In genomic region chr10:17685227-17685840, GRCh38 we compare ENCODE assay signal across 10 cellular contexts. TPM values are rescaled to one million over a fixed set of nuclear protein-coding genes. Genes with fewer than 3 reads are reported as not detected.
A peak's percentile ranks its signal among the peaks of the same experiment; 100 is the strongest.
DNase-seq lines count a peak whose midpoint lies in the region; ATAC-seq and TF ChIP-seq lines count a peak whose summit lies in the region.
"Had no signal": no experiment of that assay in that cellular context is flagged by ENCODE, and none has a peak within 500 bp of the region (broad histone marks: within the 10 kb centered on the region; RNA-seq: fewer than 3 reads in every experiment).

No MANE protein-coding gene starts in this region.

- peaks cover 34% of the 10 kb centered on the region for H3K4me1 Mint-ChIP-seq in activated T-helper 17 cell treated with anti-CD3 and anti-CD28 coated beads, Interleukin-2, amount 50 U/mL, for 72 hours

- CTCF ChIA-PET in A673 (lab: Charles Lee), result no interaction called here

- no peaks in the 10 kb centered on the region for H3K27me3 ChIP-seq in A673 (replicated peaks; ENCODE audit: insufficient read depth, low read depth, low read length, poor library complexity)
- H3K27me3 ChIP-seq: spleen had no signal

- H3K27ac Mint-ChIP-seq in activated T-helper 17 cell treated with anti-CD3 and anti-CD28 coated beads, Interleukin-2, amount 50 U/mL, for 72 hours, result peak overlapping the region; percentile 87

- ATAC-seq in GM19397 (IDR thresholded peaks at IDR 0.05; ENCODE audit: unreplicated experiment), result peak; percentile 57
- peak; percentile 42 for ATAC-seq in HG03097 (IDR thresholded peaks at IDR 0.05; ENCODE audit: low FRiP score, unreplicated experiment)
- ATAC-seq in activated T-helper 17 cell treated with anti-CD3 and anti-CD28 coated beads, Interleukin-2, amount 50 U/mL, for 72 hours (replicated peaks), result peak; percentile 94
- no peak for ATAC-seq in mucosa of descending colon

- no peaks in the 10 kb centered on the region for H3K27me3 Mint-ChIP-seq in activated T-helper 17 cell treated with anti-CD3 and anti-CD28 coated beads, Interleukin-2, amount 50 U/mL, for 72 hours

- H3K4me1 ChIP-seq in mucosa of descending colon (ENCODE audit: low read depth), result no peaks in the 10 kb centered on the region
- no peaks in the 10 kb centered on the region for H3K4me1 ChIP-seq in A673 (ENCODE audit: insufficient read depth, low read length, poor library complexity, severe bottlenecking)

- H3K36me3 ChIP-seq in mucosa of descending colon (ENCODE audit: low read depth) (no peaks in the 10 kb centered on the region), A673 (ENCODE audit: insufficient read depth, low read length, poor library complexity, severe bottlenecking) (no peaks in the 10 kb centered on the region)

- H3K36me3 Mint-ChIP-seq in activated T-helper 17 cell treated with anti-CD3 and anti-CD28 coated beads, Interleukin-2, amount 50 U/mL, for 72 hours (ENCODE audit: low read depth), result peaks cover 60% of the 10 kb centered on the region

- POLR2A ChIA-PET in A673 (lab: Charles Lee; ENCODE audit: low non-redundant PET), result no interaction called here

- TF ChIP-seq CTCF in GM10266 (IDR thresholded peaks at IDR 0.05; ENCODE audit: control insufficient read depth, insufficient read depth, low read depth, missing control alignments) (no peak), mucosa of descending colon (IDR thresholded peaks at IDR 0.05) (no peak), A673 (conservative IDR thresholded peaks at IDR 0.05; ENCODE audit: low read depth, low read length) (no peak)

- no peak overlapping the region for H3K27ac ChIP-seq in caudate nucleus (ENCODE audit: low read depth, low read length)
- H3K27ac ChIP-seq in A673 (ENCODE audit: low read depth, low read length, poor library complexity, severe bottlenecking), result no peak overlapping the region
- H3K27ac ChIP-seq: spleen had no signal

- H3K4me3 ChIP-seq in mucosa of descending colon, result no peak overlapping the region
- H3K4me3 ChIP-seq in A673 (ENCODE audit: low read depth, low read length, poor library complexity, severe bottlenecking), result no peak overlapping the region
- H3K4me3 ChIP-seq: spleen had no signal

- H3K4me3 Mint-ChIP-seq in activated T-helper 17 cell treated with anti-CD3 and anti-CD28 coated beads, Interleukin-2, amount 50 U/mL, for 72 hours, result peak overlapping the region; percentile 72

- H3K9me3 Mint-ChIP-seq in activated T-helper 17 cell treated with anti-CD3 and anti-CD28 coated beads, Interleukin-2, amount 50 U/mL, for 72 hours, result no peaks in the 10 kb centered on the region

- no TSS peak for BruUV-seq in A673 (replicated peaks; lab: Mats Ljungman, UMichigan)

- H3K9me3 ChIP-seq in mucosa of descending colon, result no peaks in the 10 kb centered on the region
- no peaks in the 10 kb centered on the region for H3K9me3 ChIP-seq in A673 (ENCODE audit: low read depth, low read length, poor library complexity, severe bottlenecking)
- H3K9me3 ChIP-seq: spleen had no signal

- intact Hi-C loops in mucosa of descending colon (cut with DNase I, micrococcal nuclease), result no loop called here
- intact Hi-C loops in A673 (cut with micrococcal nuclease; ENCODE audit: unreplicated experiment), result no loop called here

- peak; percentile 13 for DNase-seq in GM10266 (ENCODE audit: extremely low spot score)
- no peak for DNase-seq in caudate nucleus (lab: John Stamatoyannopoulos, UW)
- no peak for DNase-seq in mucosa of descending colon
- no peak for DNase-seq in NCI-H69 (lab: John Stamatoyannopoulos, UW)
- DNase-seq in A673 (ENCODE audit: low spot score), result no peak
- DNase-seq: NCI-H2227 treated with DMSO at 0.1 percent for 48 hours, spleen had no signal

RNA-seq across cellular contexts. Expression of gene STAM, which starts 41.4 kb away (rescaled TPM):
- total RNA-seq in activated T-helper 17 cell treated with anti-CD3 and anti-CD28 coated beads, Interleukin-2, amount 50 U/mL, for 72 hours, result 10 to 100 TPM; 27.0 to 35.4 TPM
- total RNA-seq in mucosa of descending colon, result 10 to 100 TPM; 16.4 to 17.8 (median 17.6) TPM
- 34.9 and 37.4 TPM in 2 replicates for total RNA-seq in A673 (2021)
